17 cellular contexts compared by ENCODE assay signal in the genomic region with DNA sequence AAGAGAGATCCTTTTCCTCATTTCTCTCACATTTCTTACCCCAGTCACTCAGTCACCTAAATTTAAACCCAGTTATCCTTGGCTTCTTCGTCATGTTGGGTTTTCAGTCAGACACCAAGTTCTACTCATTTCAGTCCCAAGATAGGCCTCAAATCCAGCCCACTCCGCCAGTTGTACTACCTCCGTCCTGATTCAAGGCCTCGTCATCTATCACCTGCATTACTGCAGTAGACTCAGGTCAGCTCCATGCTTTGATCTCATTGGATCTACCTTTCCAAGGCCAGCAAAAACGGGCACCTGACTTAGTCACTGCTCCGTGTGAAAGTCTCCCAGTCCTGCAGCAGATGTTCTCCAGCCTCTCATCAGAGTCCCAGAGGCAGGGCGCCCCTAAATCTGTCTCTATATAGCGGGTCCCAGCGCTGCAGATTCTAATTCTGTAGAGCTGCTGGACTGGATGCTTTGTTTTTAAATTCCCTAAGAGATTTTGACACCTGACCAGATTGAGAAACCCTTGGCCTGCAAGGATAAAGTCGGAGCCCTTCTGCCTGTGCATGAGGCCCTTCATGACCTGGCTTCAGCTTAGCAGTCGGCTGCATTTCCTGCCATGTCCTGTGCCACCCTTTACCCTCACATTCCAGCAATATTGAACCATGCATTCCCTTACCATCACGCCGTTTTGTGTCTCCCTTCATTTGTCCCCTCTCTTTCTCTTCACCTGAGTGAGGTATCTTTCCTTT. TPM values are rescaled to one million over a fixed set of nuclear protein-coding genes. Genes with fewer than 3 reads are reported as not detected.
DNase-seq lines count a peak whose midpoint lies in the region; ATAC-seq and TF ChIP-seq lines count a peak whose summit lies in the region.
"Had no signal": no experiment of that assay in that cellular context is flagged by ENCODE, and none has a peak within 500 bp of the region (broad histone marks: within the 10 kb centered on the region; RNA-seq: fewer than 3 reads in every experiment).

No MANE protein-coding gene starts in this region.

- no peak overlapping the region for H3K4me3 Mint-ChIP-seq in activated CD4-positive, alpha-beta T cell treated with anti-CD3 and anti-CD28 coated beads for 36 hours
- no peak overlapping the region for H3K4me3 Mint-ChIP-seq in CD14-positive monocyte
- peak overlapping the region in 1 of 2 donors; percentile 77 for H3K4me3 Mint-ChIP-seq in activated T-cell treated with anti-CD3 and anti-CD28 coated beads, Interleukin-2, amount 50 U/mL, for 72 hours
- no peak overlapping the region for H3K4me3 Mint-ChIP-seq in memory B cell

- DNase-seq in activated CD4-positive, alpha-beta T cell treated with anti-CD3 and anti-CD28 coated beads for 36 hours, result peak; percentile 38
- no peak for DNase-seq in activated CD4-positive, alpha-beta T cell treated with anti-CD3 and anti-CD28 coated beads for 1 hour
- no peak for DNase-seq in CD14-positive monocyte (ENCODE audit: low spot score)
- DNase-seq in activated T-cell treated with anti-CD3 and anti-CD28 coated beads, Interleukin-2, amount 50 U/mL, for 72 hours, result peak; percentile 10 to 16
- no peak for DNase-seq in memory B cell (ENCODE audit: low spot score in 2 of 2)
- no peak for DNase-seq in SHP77 (lab: John Stamatoyannopoulos, UW)
- DNase-seq in iPS-NIHi7 (ENCODE audit: extremely low spot score), result no peak
- DNase-seq in NCI-H748 treated with DMSO at 0.1 percent for 48 hours (lab: John Stamatoyannopoulos, UW), result no peak
- DNase-seq: activated CD4-positive, alpha-beta T cell treated with anti-CD3 and anti-CD28 coated beads, Interleukin-2, amount 50 U/mL, for 1 hour; DND-41; effector memory CD4-positive, alpha-beta T cell; hippocampal formation; kidney glomerular epithelial cell; NCI-H2029 treated with DMSO at 0.1 percent for 48 hours; NCI-H510A treated with DMSO at 0.1 percent for 48 hours; T1000; uterus had no signal

- peaks cover 51% of the 10 kb centered on the region for H3K4me1 Mint-ChIP-seq in activated CD4-positive, alpha-beta T cell treated with anti-CD3 and anti-CD28 coated beads for 36 hours
- H3K4me1 Mint-ChIP-seq in CD14-positive monocyte, result peaks cover 28% of the 10 kb centered on the region
- peaks cover 60% of the 10 kb centered on the region for H3K4me1 Mint-ChIP-seq in activated T-cell treated with anti-CD3 and anti-CD28 coated beads, Interleukin-2, amount 50 U/mL, for 72 hours (ENCODE audit: low read depth)
- H3K4me1 Mint-ChIP-seq in memory B cell, result peaks cover 34% of the 10 kb centered on the region

- no peaks in the 10 kb centered on the region for H3K9me3 Mint-ChIP-seq in activated CD4-positive, alpha-beta T cell treated with anti-CD3 and anti-CD28 coated beads for 36 hours (ENCODE audit: low read depth)
- H3K9me3 Mint-ChIP-seq in CD14-positive monocyte, result peaks cover 0 to 2% (median 0%) of the 10 kb centered on the region in 7 donors
- H3K9me3 Mint-ChIP-seq in activated T-cell treated with anti-CD3 and anti-CD28 coated beads, Interleukin-2, amount 50 U/mL, for 72 hours, result no peaks in the 10 kb centered on the region
- H3K9me3 Mint-ChIP-seq in memory B cell, result no peaks in the 10 kb centered on the region

- ATAC-seq in activated CD4-positive, alpha-beta T cell treated with anti-CD3 and anti-CD28 coated beads for 36 hours, result peak; percentile 66
- ATAC-seq in activated T-cell treated with anti-CD3 and anti-CD28 coated beads, Interleukin-2, amount 50 U/mL, for 72 hours (replicated peaks in 1 of 2), result peak; percentile 66 to 83
- no peak for ATAC-seq in memory B cell (ENCODE audit: low read depth)

- intact Hi-C loops in activated CD4-positive, alpha-beta T cell treated with anti-CD3 and anti-CD28 coated beads for 36 hours (cut with DNase I, micrococcal nuclease), result loop anchor here in 1 of 2 experiments (5.0 kb wide), 1 partner anchor 36 kb away; no protein-coding TSS in a partner anchor
- intact Hi-C loops in CD14-positive monocyte (cut with micrococcal nuclease), result no loop called here

- H3K36me3 Mint-ChIP-seq in activated CD4-positive, alpha-beta T cell treated with anti-CD3 and anti-CD28 coated beads for 36 hours (ENCODE audit: low read depth), result peaks cover 31% of the 10 kb centered on the region
- H3K36me3 Mint-ChIP-seq in CD14-positive monocyte, result peaks cover 28 to 70% of the 10 kb centered on the region in 2 donors
- H3K36me3 Mint-ChIP-seq in activated T-cell treated with anti-CD3 and anti-CD28 coated beads, Interleukin-2, amount 50 U/mL, for 72 hours (ENCODE audit: insufficient read depth in 2 of 2), result peaks cover 0 to 24% of the 10 kb centered on the region in 2 donors
- H3K36me3 Mint-ChIP-seq in memory B cell, result peaks cover 19% of the 10 kb centered on the region

- POLR2A ChIA-PET in activated CD4-positive, alpha-beta T cell treated with anti-CD3 and anti-CD28 coated beads for 36 hours (lab: Charles Lee), result no interaction called here

- H3K27ac Mint-ChIP-seq in activated CD4-positive, alpha-beta T cell treated with anti-CD3 and anti-CD28 coated beads for 36 hours, result peak overlapping the region; percentile 43
- H3K27ac Mint-ChIP-seq in CD14-positive monocyte (peak overlapping the region; percentile 0 to 80 (median 68)), memory B cell (peak overlapping the region; percentile 61)
- H3K27ac Mint-ChIP-seq in activated T-cell treated with anti-CD3 and anti-CD28 coated beads, Interleukin-2, amount 50 U/mL, for 72 hours, result no peak overlapping the region

- CTCF ChIA-PET in activated CD4-positive, alpha-beta T cell treated with anti-CD3 and anti-CD28 coated beads for 36 hours (lab: Charles Lee), result interaction anchor here (1.4 to 1.8 kb wide), 2 partner anchors 20 to 295 kb away, joined by 3 to 4 read pairs; no protein-coding TSS in a partner anchor

- H3K27me3 Mint-ChIP-seq in activated CD4-positive, alpha-beta T cell treated with anti-CD3 and anti-CD28 coated beads for 36 hours, result no peaks in the 10 kb centered on the region
- no peaks in the 10 kb centered on the region for H3K27me3 Mint-ChIP-seq in CD14-positive monocyte (ENCODE audit: low read depth in 3 of 3)
- no peaks in the 10 kb centered on the region for H3K27me3 Mint-ChIP-seq in activated T-cell treated with anti-CD3 and anti-CD28 coated beads, Interleukin-2, amount 50 U/mL, for 72 hours (ENCODE audit: low read depth)
- no peaks in the 10 kb centered on the region for H3K27me3 Mint-ChIP-seq in memory B cell

- TF ChIP-seq CTCF in CD14-positive monocyte (IDR thresholded peaks at IDR 0.05), result no peak

RNA-seq across cellular contexts. Expression of a gene that starts 53.7 kb away (rescaled TPM):
- 10 to 100 TPM; 34.0 to 37.9 TPM for total RNA-seq in activated CD4-positive, alpha-beta T cell treated with anti-CD3 and anti-CD28 coated beads for 36 hours
- polyA plus RNA-seq in CD14-positive monocyte, result 10 to 100 TPM; 22.3 to 31.1 TPM
- 10 to 100 TPM; 47.2 to 78.6 TPM for total RNA-seq in activated T-cell treated with anti-CD3 and anti-CD28 coated beads, Interleukin-2, amount 50 U/mL, for 72 hours

Comparison
In these comparisons a context has a peak if more than half of its experiments do, and no peak if none do; other contexts are left out.
1. DNase-seq: peak in activated CD4-positive, alpha-beta T cell treated with anti-CD3 and anti-CD28 coated beads for 36 hours (single experiment) and activated T-cell treated with anti-CD3 and anti-CD28 coated beads, Interleukin-2, amount 50 U/mL, for 72 hours (2 of 2); none in activated CD4-positive, alpha-beta T cell treated with anti-CD3 and anti-CD28 coated beads for 1 hour (single experiment), CD14-positive monocyte (single experiment), memory B cell (0 of 2), SHP77 (0 of 2), iPS-NIHi7 (single experiment) and NCI-H748 treated with DMSO at 0.1 percent for 48 hours (single experiment).